In genomic region chr9:93952784-93953491, GRCh38 we compare ENCODE assay signal across 1 cellular context.
A peak's percentile ranks its signal among the peaks of the same experiment; 100 is the strongest.
TF ChIP-seq lines count a peak whose summit lies in the region.

No MANE protein-coding gene starts in this region.

TF ChIP-seq in GM23338, 12 proteins besides CTCF, POLR2A, EP300 and RAD21 (continued from another document):
- no peak for TF ChIP-seq ZNF462 (CRISPR knock-in tag; IDR thresholded peaks at IDR 0.05)
- no peak for TF ChIP-seq ZNF114 (CRISPR knock-in tag; IDR thresholded peaks at IDR 0.05)
- TF ChIP-seq STAT1 (IDR thresholded peaks at IDR 0.05; ENCODE audit: unreplicated experiment): no peak
- peak; percentile 92 for TF ChIP-seq EZH2phosphoT487 (IDR thresholded peaks at IDR 0.05; ENCODE audit: unreplicated experiment)
- peak; percentile 67 for TF ChIP-seq EZH2 (IDR thresholded peaks at IDR 0.05; ENCODE audit: low read depth, unreplicated experiment)
- TF ChIP-seq REST (IDR thresholded peaks at IDR 0.05; ENCODE audit: unreplicated experiment): no peak
- no peak for TF ChIP-seq JUNB (IDR thresholded peaks at IDR 0.05; ENCODE audit: unreplicated experiment)
- no peak for TF ChIP-seq ZNF331 (CRISPR knock-in tag; IDR thresholded peaks at IDR 0.05; ENCODE audit: low read depth)
- TF ChIP-seq NANOG (IDR thresholded peaks at IDR 0.05; ENCODE audit: borderline replicate concordance): no peak
